In the genomic region with DNA sequence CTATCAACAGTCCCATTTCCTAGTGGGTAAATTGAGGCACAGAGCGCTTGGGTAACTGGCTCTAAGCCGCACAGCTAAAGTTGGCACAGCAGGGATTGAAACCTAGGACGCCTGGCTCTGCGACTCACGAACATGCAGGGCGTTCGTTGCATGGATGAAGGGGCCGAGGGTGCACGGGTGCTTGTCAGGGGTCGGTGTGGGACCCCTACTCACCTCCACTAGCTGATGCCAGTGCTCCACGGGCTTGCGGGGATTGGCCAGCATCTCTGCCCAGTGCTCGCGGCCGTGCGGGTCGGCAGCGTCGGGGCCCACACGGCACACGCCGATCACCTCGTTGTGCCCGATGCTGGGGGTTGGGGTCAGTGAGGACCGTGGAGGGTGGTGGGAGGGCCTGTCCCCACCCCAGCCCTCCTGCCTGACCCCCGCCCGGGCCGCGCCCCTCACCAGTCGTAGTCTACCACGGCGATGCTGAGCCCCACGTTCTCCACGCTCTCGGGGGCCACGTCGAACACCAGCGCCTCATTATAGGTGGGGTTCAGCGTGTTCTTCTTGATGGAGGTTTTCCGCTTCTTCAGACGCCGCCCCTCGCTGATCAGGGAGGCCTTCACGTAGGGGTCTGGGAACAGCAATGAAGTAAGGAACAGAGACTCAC, we compare ENCODE assay signal across 21 cellular contexts. TPM values are rescaled to one million over a fixed set of nuclear protein-coding genes. Genes with fewer than 3 reads are reported as not detected.
DNase-seq lines count a peak whose midpoint lies in the region; TF ChIP-seq lines count a peak whose summit lies in the region.
"Had no signal": no experiment of that assay in that cellular context is flagged by ENCODE, and none has a peak within 500 bp of the region (broad histone marks: within the 10 kb centered on the region; RNA-seq: fewer than 3 reads in every experiment).

No MANE protein-coding gene starts in this region.

- no peak for TF ChIP-seq CTCF in endodermal cell (conservative IDR thresholded peaks at IDR 0.05)
- TF ChIP-seq CTCF in spleen (IDR thresholded peaks at IDR 0.05 in 8 of 11, conservative IDR thresholded peaks at IDR 0.05 in 3 of 11), result no peak
- no peak for TF ChIP-seq CTCF in nephron progenitor cell (IDR thresholded peaks at IDR 0.05)
- no peak for TF ChIP-seq CTCF in lower leg skin (IDR thresholded peaks at IDR 0.05)

- no peaks in the 10 kb centered on the region for H3K4me1 ChIP-seq in endodermal cell (ENCODE audit: control insufficient read depth, insufficient read depth, low read length)
- no peaks in the 10 kb centered on the region for H3K4me1 ChIP-seq in mesenchymal stem cell (ENCODE audit: control insufficient read depth, insufficient read depth, low read depth, low read length)
- no peaks in the 10 kb centered on the region for H3K4me1 ChIP-seq in neuronal stem cell (ENCODE audit: control insufficient read depth in 2 of 2, insufficient read depth in 1 of 2, low read depth in 1 of 2, low read length in 2 of 2)
- no peaks in the 10 kb centered on the region for H3K4me1 ChIP-seq in spleen
- H3K4me1 ChIP-seq: Caco-2 had no signal

- H3K14ac ChIP-seq in mesenchymal stem cell (ENCODE audit: low read length in 2 of 2) (no peak overlapping the region), neuronal stem cell (ENCODE audit: low read length) (no peak overlapping the region)

- H2BK12ac ChIP-seq in mesenchymal stem cell (ENCODE audit: low read length in 2 of 2), result no peak overlapping the region
- H2BK12ac ChIP-seq in neuronal stem cell (ENCODE audit: low read length), result no peak overlapping the region

- no peak overlapping the region for H3K23ac ChIP-seq in mesenchymal stem cell (ENCODE audit: low read length in 2 of 2)
- H3K23ac ChIP-seq in neuronal stem cell (ENCODE audit: low read depth, low read length, poor library complexity), result no peak overlapping the region

- intact Hi-C loops in spleen (cut with DNase I; ENCODE audit: low total_unique reads) (no loop called here), lower leg skin (cut with DNase I; ENCODE audit: low total_unique reads) (no loop called here)

- H3K36me3 ChIP-seq in endodermal cell (ENCODE audit: control insufficient read depth, insufficient read depth, low read length), result no peaks in the 10 kb centered on the region
- no peaks in the 10 kb centered on the region for H3K36me3 ChIP-seq in mesenchymal stem cell (ENCODE audit: control insufficient read depth in 1 of 2, insufficient read depth in 2 of 2, low read depth in 1 of 2, low read length in 2 of 2)
- no peaks in the 10 kb centered on the region for H3K36me3 ChIP-seq in neuronal stem cell (replicated peaks in 1 of 2; ENCODE audit: control insufficient read depth in 2 of 2, insufficient read depth in 2 of 2, low read length in 2 of 2)
- H3K36me3 ChIP-seq in spleen, result no peaks in the 10 kb centered on the region
- H3K36me3 ChIP-seq: BLaER1 treated with 17β-estradiol and CSF1 and Interleukin-3, amounts not matched to agents 10 nM and 100 nM had no signal

- H2BK15ac ChIP-seq in mesenchymal stem cell (ENCODE audit: low read depth, poor library complexity, severe bottlenecking) (no peak overlapping the region), neuronal stem cell (ENCODE audit: low read length) (no peak overlapping the region)

- H3K18ac ChIP-seq in mesenchymal stem cell (ENCODE audit: low read depth in 1 of 2, low read length in 2 of 2) (no peak overlapping the region), neuronal stem cell (ENCODE audit: low read length) (peak overlapping the region; percentile 83)

- no peak overlapping the region for H3K27ac Mint-ChIP-seq in endodermal cell
- no peak overlapping the region for H3K27ac Mint-ChIP-seq in nephron progenitor cell
- H3K27ac Mint-ChIP-seq: B cell; CD4-positive, alpha-beta T cell; CD8-positive, alpha-beta T cell had no signal

- H3K27me3 Mint-ChIP-seq in endodermal cell (ENCODE audit: insufficient read depth) (peaks cover 13% of the 10 kb centered on the region), nephron progenitor cell (ENCODE audit: low read depth, poor library complexity) (peaks cover 32% of the 10 kb centered on the region)

- DNase-seq in endodermal cell (peak; percentile 25), mesenchymal stem cell (no peak), neuronal stem cell (ENCODE audit: low spot score) (no peak), spleen (peak; percentile 51), nephron progenitor cell (no peak), AG20443 (ENCODE audit: low spot score) (no peak), NCI-H524 (lab: John Stamatoyannopoulos, UW) (no peak), lower leg skin (ENCODE audit: low spot score in 2 of 2) (no peak)
- DNase-seq: 8988T; ACHN; AML-193; Caco-2; Calu3; CD4-positive, alpha-beta T cell; CD8-positive, alpha-beta T cell; DMS79 treated with DMSO at 0.1 percent for 48 hours; GF-D8 had no signal

- H3K9ac ChIP-seq in endodermal cell (ENCODE audit: extremely low read depth, low read length, poor library complexity, severe bottlenecking) (no peak overlapping the region), mesenchymal stem cell (ENCODE audit: low read length) (no peak overlapping the region), neuronal stem cell (ENCODE audit: low read depth, low read length, poor library complexity) (peak overlapping the region; percentile 77)

- H3K27ac ChIP-seq in endodermal cell (ENCODE audit: low read depth, low read length) (no peak overlapping the region), mesenchymal stem cell (ENCODE audit: low read length, poor library complexity, severe bottlenecking) (no peak overlapping the region), neuronal stem cell (replicated peaks; ENCODE audit: low read length) (no peak overlapping the region), spleen (no peak overlapping the region)
- H3K27ac ChIP-seq: BLaER1 treated with 17β-estradiol and CSF1 and Interleukin-3, amounts not matched to agents 10 nM and 100 nM; C4-2B had no signal

- H3K4me1 Mint-ChIP-seq in endodermal cell (no peaks in the 10 kb centered on the region), nephron progenitor cell (peaks cover 6% of the 10 kb centered on the region)
- H3K4me1 Mint-ChIP-seq: B cell had no signal

- H4K91ac ChIP-seq in mesenchymal stem cell (ENCODE audit: low read length) (peak overlapping the region; percentile 75), neuronal stem cell (ENCODE audit: low read depth, low read length, poor library complexity) (no peak overlapping the region)

- no peak overlapping the region for H2BK5ac ChIP-seq in mesenchymal stem cell (ENCODE audit: low read depth, low read length, poor library complexity, severe bottlenecking)
- H2BK5ac ChIP-seq in neuronal stem cell (ENCODE audit: low read length), result no peak overlapping the region

- H4K8ac ChIP-seq in mesenchymal stem cell (ENCODE audit: low read length) (no peak overlapping the region), neuronal stem cell (ENCODE audit: low read depth, low read length) (peak overlapping the region; percentile 17)

- H3K9me3 Mint-ChIP-seq in endodermal cell, result no peaks in the 10 kb centered on the region
- no peaks in the 10 kb centered on the region for H3K9me3 Mint-ChIP-seq in nephron progenitor cell
- H3K9me3 Mint-ChIP-seq: CD4-positive, alpha-beta T cell; CD8-positive, alpha-beta T cell had no signal

- H3K4me2 ChIP-seq in mesenchymal stem cell (ENCODE audit: low read length, poor library complexity, severe bottlenecking) (no peak overlapping the region), neuronal stem cell (ENCODE audit: insufficient read depth, low read length, poor library complexity, severe bottlenecking) (no peak overlapping the region)
- H3K4me2 ChIP-seq: BLaER1 treated with 17β-estradiol and CSF1 and Interleukin-3, amounts not matched to agents 10 nM and 100 nM had no signal

- no peak overlapping the region for H3K4me3 ChIP-seq in endodermal cell (ENCODE audit: low read length)
- H3K4me3 ChIP-seq in mesenchymal stem cell (ENCODE audit: insufficient read depth in 1 of 2, low read depth in 1 of 2, low read length in 2 of 2), result no peak overlapping the region
- H3K4me3 ChIP-seq in neuronal stem cell (ENCODE audit: low read length in 2 of 2), result no peak overlapping the region
- no peak overlapping the region for H3K4me3 ChIP-seq in spleen
- no peak overlapping the region for H3K4me3 ChIP-seq in lower leg skin (ENCODE audit: low read depth, poor library complexity, severe bottlenecking)
- H3K4me3 ChIP-seq: BLaER1 treated with 17β-estradiol and CSF1 and Interleukin-3, amounts not matched to agents 10 nM and 100 nM had no signal

- no peaks in the 10 kb centered on the region for H3K36me3 Mint-ChIP-seq in endodermal cell (ENCODE audit: low read depth)
- no peaks in the 10 kb centered on the region for H3K36me3 Mint-ChIP-seq in nephron progenitor cell (ENCODE audit: low read depth)
- H3K36me3 Mint-ChIP-seq: CD8-positive, alpha-beta T cell had no signal

- TF ChIP-seq POLR2A in spleen (IDR thresholded peaks at IDR 0.05) (no peak), lower leg skin (IDR thresholded peaks at IDR 0.05) (no peak)

- H3K4me3 Mint-ChIP-seq in endodermal cell, result no peak overlapping the region
- H3K4me3 Mint-ChIP-seq in nephron progenitor cell, result no peak overlapping the region
- H3K4me3 Mint-ChIP-seq: B cell; CD4-positive, alpha-beta T cell; CD8-positive, alpha-beta T cell had no signal

- H2BK120ac ChIP-seq in mesenchymal stem cell (ENCODE audit: low read depth, low read length) (no peak overlapping the region), neuronal stem cell (ENCODE audit: low read depth, low read length) (no peak overlapping the region)

- H3K9me3 ChIP-seq in endodermal cell (ENCODE audit: control insufficient read depth, low read length) (no peaks in the 10 kb centered on the region), mesenchymal stem cell (ENCODE audit: control insufficient read depth, low read length) (no peaks in the 10 kb centered on the region), neuronal stem cell (replicated peaks in 1 of 2; ENCODE audit: control insufficient read depth in 2 of 2, insufficient read depth in 1 of 2, low read depth in 1 of 2, low read length in 2 of 2) (no peaks in the 10 kb centered on the region), spleen (no peaks in the 10 kb centered on the region)
- H3K9me3 ChIP-seq: BLaER1 treated with 17β-estradiol and CSF1 and Interleukin-3, amounts not matched to agents 10 nM and 100 nM; Caco-2 had no signal

- H3K79me1 ChIP-seq in mesenchymal stem cell (replicated peaks; ENCODE audit: low read length, poor library complexity, severe bottlenecking) (no peaks in the 10 kb centered on the region), neuronal stem cell (ENCODE audit: low read depth, low read length) (no peaks in the 10 kb centered on the region)

- H2AK5ac ChIP-seq in mesenchymal stem cell (ENCODE audit: low read length, severe bottlenecking) (no peak overlapping the region), neuronal stem cell (ENCODE audit: low read depth, low read length) (peak overlapping the region; percentile 84)

- 87 to 91% methylated on average over 30 to 44 of the region's 44 CpGs for WGBS in endodermal cell (ENCODE audit: insufficient coverage in 1 of 2, insufficient read length in 1 of 2), 2 experiments
- WGBS in mesenchymal stem cell, result 92% methylated on average over 44 of the region's 44 CpGs
- WGBS in neuronal stem cell (ENCODE audit: extremely low coverage in 2 of 2, insufficient read length in 2 of 2, insufficient replicate concordance in 1 of 2), 2 donors, result no CpG with 5 or more reads among the region's 44 CpGs
- whole genome bisulfite sequencing in spleen, 5 donors, result 91 to 94% (median 92%) methylated on average over 40 to 44 of the region's 44 CpGs
- WGBS in lower leg skin, 2 donors, result 91% methylated on average over 31 to 40 of the region's 44 CpGs

- no peak overlapping the region for H2AFZ ChIP-seq in mesenchymal stem cell (ENCODE audit: low read depth, low read length)
- H2AFZ ChIP-seq in neuronal stem cell (ENCODE audit: low read length), result no peak overlapping the region

- H3K27me3 ChIP-seq in endodermal cell (ENCODE audit: control insufficient read depth, insufficient read depth, low read length, poor library complexity, severe bottlenecking), result no peaks in the 10 kb centered on the region
- H3K27me3 ChIP-seq in mesenchymal stem cell (ENCODE audit: control insufficient read depth in 1 of 2, insufficient read depth in 1 of 2, low read length in 2 of 2), result peaks cover 0 to 10% of the 10 kb centered on the region in 2 experiments
- H3K27me3 ChIP-seq in neuronal stem cell (ENCODE audit: control insufficient read depth in 3 of 3, insufficient read depth in 3 of 3, low read depth in 1 of 3, low read length in 3 of 3), result peaks cover 0 to 14% (median 0%) of the 10 kb centered on the region in 3 experiments
- peaks cover 0 to 19% (median 0%) of the 10 kb centered on the region in 7 donors for H3K27me3 ChIP-seq in spleen (replicated peaks in 1 of 7)
- H3K27me3 ChIP-seq: BLaER1 treated with 17β-estradiol and CSF1 and Interleukin-3, amounts not matched to agents 10 nM and 100 nM had no signal

- H3K4ac ChIP-seq in mesenchymal stem cell (ENCODE audit: low read depth in 1 of 2, low read length in 2 of 2) (no peak overlapping the region), neuronal stem cell (ENCODE audit: low read length) (peak overlapping the region; percentile 76)

RNA-seq across cellular contexts. Expression of gene SYT3, which starts 14.6 kb away (rescaled TPM):
- total RNA-seq in endodermal cell (1 to 10 TPM; 1.7 to 1.9 TPM), spleen (under 1 TPM in 3 of 7 donors, not detected in 4; 0.28 to 0.51 (median 0.32) TPM), lower leg skin (under 1 TPM in 3 of 4 donors, not detected in 1; 0.29 to 0.49 (median 0.42) TPM)
- polyA plus RNA-seq in endodermal cell (2013, experiment 1 of 2), result 2.7 TPM
- 1.7 TPM for polyA plus RNA-seq in endodermal cell (2013, experiment 2 of 2)
- polyA plus RNA-seq in mesenchymal stem cell (2013, experiment 1 of 2), result not detected
- polyA plus RNA-seq in mesenchymal stem cell (2013, experiment 2 of 2), result not detected
- polyA plus RNA-seq in neuronal stem cell (2013, experiment 1 of 2), result 2.6 TPM
- 2.5 TPM for polyA plus RNA-seq in neuronal stem cell (2013, experiment 2 of 2)
- polyA plus RNA-seq in spleen, result under 1 TPM; 0.02 to 0.20 (median 0.06) TPM
- total RNA-seq: Calu3; CD4-positive, alpha-beta T cell had no signal

RNA-seq across cellular contexts. Expression of gene C19orf81, which starts 24.2 kb away (rescaled TPM):
- 10 to 100 TPM; 11.3 to 26.8 TPM for total RNA-seq in endodermal cell
- polyA plus RNA-seq in endodermal cell (2013, experiment 1 of 2), result 5.3 TPM
- 1.7 TPM for polyA plus RNA-seq in endodermal cell (2013, experiment 2 of 2)
- polyA plus RNA-seq in mesenchymal stem cell (2013, experiment 1 of 2), result not detected
- not detected for polyA plus RNA-seq in mesenchymal stem cell (2013, experiment 2 of 2)
- 32.6 TPM for polyA plus RNA-seq in neuronal stem cell (2013, experiment 1 of 2)
- 31.3 TPM for polyA plus RNA-seq in neuronal stem cell (2013, experiment 2 of 2)
- not detected for total RNA-seq in spleen
- not detected for polyA plus RNA-seq in spleen
- total RNA-seq in lower leg skin, result 1 to 10 TPM in 1 of 4 donors, under 1 TPM in 1, not detected in 2; 0.91 to 1.4 TPM
- total RNA-seq: B cell; Calu3; CD4-positive, alpha-beta T cell; CD8-positive, alpha-beta T cell had no signal
- polyA plus RNA-seq: AG04450 had no signal

RNA-seq across cellular contexts. Expression of gene LRRC4B, which starts 56.8 kb away (rescaled TPM):
- 1 to 10 TPM; 2.3 to 7.0 TPM for total RNA-seq in endodermal cell
- polyA plus RNA-seq in endodermal cell (2013, experiment 1 of 2), result 48.9 TPM
- 53.8 TPM for polyA plus RNA-seq in endodermal cell (2013, experiment 2 of 2)
- not detected for polyA plus RNA-seq in mesenchymal stem cell (2013, experiment 1 of 2)
- polyA plus RNA-seq in mesenchymal stem cell (2013, experiment 2 of 2), result 0.03 TPM
- 78.7 TPM for polyA plus RNA-seq in neuronal stem cell (2013, experiment 1 of 2)
- polyA plus RNA-seq in neuronal stem cell (2013, experiment 2 of 2), result 78.4 TPM
- 1 to 10 TPM in 4 of 7 donors, under 1 TPM in 3; 0.20 to 2.3 (median 1.0) TPM for total RNA-seq in spleen
- 1 to 10 TPM in 1 of 3 donors, under 1 TPM in 2; 0.30 to 1.0 (median 0.90) TPM for polyA plus RNA-seq in spleen
- 1 to 10 TPM in 1 of 4 donors, under 1 TPM in 3; 0.23 to 1.8 (median 0.35) TPM for total RNA-seq in lower leg skin
- total RNA-seq: B cell; Calu3; CD4-positive, alpha-beta T cell; CD8-positive, alpha-beta T cell had no signal
- polyA plus RNA-seq: AG04450 had no signal

Comparison
In these comparisons a context has a peak if more than half of its experiments do, and no peak if none do; other contexts are left out.
1. DNase-seq: peak in endodermal cell (single experiment) and spleen (single experiment); none in mesenchymal stem cell (single experiment), neuronal stem cell (single experiment), nephron progenitor cell (single experiment), AG20443 (single experiment), NCI-H524 (0 of 2) and lower leg skin (0 of 2).
2. RNA of gene C19orf81, which starts 24.2 kb away (total RNA-seq): 11.3 to 26.8 TPM in endodermal cell; 0.91 to 1.4 TPM in lower leg skin and not detected in spleen; every median in the first group is over 4 times any median in the second.